26 cellular contexts compared by ENCODE assay signal in the genomic region with DNA sequence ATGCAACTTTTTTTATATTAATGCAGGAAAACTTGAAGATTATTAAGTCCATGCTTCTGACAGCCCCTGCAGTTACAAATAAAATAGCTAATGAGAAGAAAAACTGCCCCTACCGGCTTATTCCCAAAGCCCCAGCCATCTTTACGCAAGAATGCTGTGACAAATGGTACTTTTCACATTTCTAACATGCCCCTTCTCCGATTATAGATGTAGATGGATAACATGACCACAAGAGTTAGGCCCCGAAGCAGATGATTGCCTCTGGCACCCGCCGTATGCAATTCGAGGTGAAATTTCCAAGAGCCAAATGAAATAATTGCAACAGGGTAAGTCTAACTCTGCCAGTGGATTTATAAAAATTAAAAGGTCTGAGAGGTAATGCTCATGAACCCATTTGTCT.
"Had no signal": no experiment of that assay in that cellular context is flagged by ENCODE, and none has a peak within 500 bp of the region (broad histone marks: within the 10 kb centered on the region; RNA-seq: fewer than 3 reads in every experiment).

No MANE protein-coding gene starts in this region.

- H3K27me3 ChIP-seq: colonic mucosa, heart left ventricle had no signal

- H3K27ac ChIP-seq: colonic mucosa, epithelial cell of prostate, WERI-Rb-1 had no signal

- ATAC-seq: activated CD4-positive, CD25-positive, alpha-beta regulatory T cell treated with anti-CD3 and anti-CD28 coated beads, Interleukin-2, amount 50 U/mL, for 24 hours; activated CD8-positive, alpha-beta T cell treated with anti-CD3 and anti-CD28 coated beads for 36 hours; activated T-cell treated with anti-CD3 and anti-CD28 coated beads, Interleukin-2, amount 50 U/mL, for 4 hours; activated T-helper 17 cell treated with anti-CD3 and anti-CD28 coated beads, Interleukin-2, amount 50 U/mL, for 72 hours; T-helper 17 cell had no signal

- DNase-seq: activated B cell treated with CpG ODN at 0.5 μM for 24 hours; activated CD4-positive, alpha-beta T cell treated with anti-CD3 and anti-CD28 coated beads for 48 hours; activated CD4-positive, alpha-beta T cell treated with anti-CD3 and anti-CD28 coated beads, Interleukin-2, amount 50 U/mL, for 1 hour; activated CD4-positive, alpha-beta T cell treated with anti-CD3 and anti-CD28 coated beads, Interleukin-2, amount 50 U/mL, for 48 hours; activated CD8-positive, alpha-beta memory T cell treated with anti-CD3 and anti-CD28 coated beads for 24 hours; activated CD8-positive, alpha-beta T cell treated with anti-CD3 and anti-CD28 coated beads for 36 hours; activated effector memory CD4-positive, alpha-beta T cell treated with Interleukin-2 at 50 U/mL for 16 hours; activated gamma-delta T cell treated with Interleukin-2 at 50 U/mL for 16 hours; activated naive CD4-positive, alpha-beta T cell treated with anti-CD3 and anti-CD28 coated beads, Interleukin-2, amount 50 U/mL, for 16 hours; activated naive CD4-positive, alpha-beta T cell treated with Interleukin-2 at 50 U/mL for 16 hours; activated T-cell treated with anti-CD3 and anti-CD28 coated beads, Interleukin-2, amount 50 U/mL, for 4 hours; amniotic stem cell; anterior cingulate cortex; central memory CD4-positive, alpha-beta T cell; cerebellar nuclear complex; colonic mucosa; effector CD8-positive, alpha-beta T cell; foreskin fibroblast; heart left ventricle; T-helper 1 cell; T-helper 17 cell; T1000; WERI-Rb-1 had no signal

- H3K9me3 ChIP-seq: colonic mucosa, heart left ventricle had no signal

- H3K4me1 ChIP-seq: colonic mucosa had no signal

- H3K4me3 ChIP-seq: colonic mucosa, heart left ventricle had no signal

- H3K36me3 ChIP-seq: colonic mucosa, heart left ventricle, WERI-Rb-1 had no signal
